11 cellular contexts compared by ENCODE assay signal in genomic region chr9:69809304-69809863, GRCh38. TPM values are rescaled to one million over a fixed set of nuclear protein-coding genes. Genes with fewer than 3 reads are reported as not detected.
DNase-seq lines count a peak whose midpoint lies in the region; ATAC-seq and TF ChIP-seq lines count a peak whose summit lies in the region.
"Had no signal": no experiment of that assay in that cellular context is flagged by ENCODE, and none has a peak within 500 bp of the region (broad histone marks: within the 10 kb centered on the region; RNA-seq: fewer than 3 reads in every experiment).

No MANE protein-coding gene starts in this region.

- peaks cover 4% of the 10 kb centered on the region; the same call in 2 of the 3 replicates for H3K4me1 Mint-ChIP-seq in GM23338

- H3K4me3 ChIP-seq in BJ (ENCODE audit: low read depth, low read length): no peak overlapping the region
- no peak overlapping the region for H3K4me3 ChIP-seq in GM23338
- H3K4me3 ChIP-seq in WERI-Rb-1 (ENCODE audit: low read depth, low read length): no peak overlapping the region
- no peak overlapping the region for H3K4me3 ChIP-seq in neuronal stem cell (ENCODE audit: low read length in 2 of 2)
- H3K4me3 ChIP-seq: prostate gland, suprapubic skin had no signal

- no peaks in the 10 kb centered on the region for H3K27me3 ChIP-seq in BJ (ENCODE audit: control insufficient read depth, insufficient read depth, low read length)
- no peaks in the 10 kb centered on the region for H3K27me3 ChIP-seq in GM23338 (ENCODE audit: insufficient read depth)
- no peaks in the 10 kb centered on the region for H3K27me3 ChIP-seq in WERI-Rb-1 (ENCODE audit: insufficient read depth, low read depth, severe bottlenecking)
- no peaks in the 10 kb centered on the region for H3K27me3 ChIP-seq in foreskin keratinocyte
- H3K27me3 ChIP-seq in neuronal stem cell (ENCODE audit: control insufficient read depth in 3 of 3, insufficient read depth in 3 of 3, low read depth in 1 of 3, low read length in 3 of 3): peaks cover 0 to 14% (median 0%) of the 10 kb centered on the region in 3 experiments
- H3K27me3 ChIP-seq: suprapubic skin had no signal

- WGBS in neuronal stem cell (ENCODE audit: extremely low coverage in 2 of 2, insufficient read length in 2 of 2, insufficient replicate concordance in 1 of 2), 2 donors: no CpG with 5 or more reads among the region's 8 CpGs

- H3K18ac ChIP-seq in neuronal stem cell (ENCODE audit: low read length): no peak overlapping the region

- H3K23ac ChIP-seq in neuronal stem cell (ENCODE audit: low read depth, low read length, poor library complexity): no peak overlapping the region

- no peaks in the 10 kb centered on the region for H3K4me1 ChIP-seq in GM23338 (ENCODE audit: insufficient read depth)
- H3K4me1 ChIP-seq in foreskin keratinocyte: no peaks in the 10 kb centered on the region
- H3K4me1 ChIP-seq in neuronal stem cell (ENCODE audit: control insufficient read depth in 2 of 2, insufficient read depth in 1 of 2, low read depth in 1 of 2, low read length in 2 of 2): no peaks in the 10 kb centered on the region
- H3K4me1 ChIP-seq: prostate gland had no signal

- no peaks in the 10 kb centered on the region for H3K9me3 Mint-ChIP-seq in GM23338

- H3K9me2 ChIP-seq in GM23338 (ENCODE audit: insufficient read depth): peaks cover 15% of the 10 kb centered on the region

- H4K20me1 ChIP-seq in GM23338 (replicated peaks; ENCODE audit: insufficient read depth): no peaks in the 10 kb centered on the region

- H3K79me2 ChIP-seq in GM23338 (replicated peaks; ENCODE audit: insufficient read depth): no peaks in the 10 kb centered on the region

- no peak overlapping the region for H3K9ac ChIP-seq in neuronal stem cell (ENCODE audit: low read depth, low read length, poor library complexity)

- ATAC-seq in GM23338 (peak; percentile 87), foreskin keratinocyte (peak; percentile 44), GM18870 (IDR thresholded peaks at IDR 0.05; ENCODE audit: unreplicated experiment) (no peak), GM21737 (IDR thresholded peaks at IDR 0.05; ENCODE audit: unreplicated experiment) (no peak)
- ATAC-seq: esophagus mucosa had no signal

- H3K4ac ChIP-seq in neuronal stem cell (ENCODE audit: low read length): no peak overlapping the region

- H3K27me3 Mint-ChIP-seq in GM23338 (ENCODE audit: insufficient read depth, low read depth, poor library complexity): no peaks in the 10 kb centered on the region

- H3K36me3 Mint-ChIP-seq in GM23338 (ENCODE audit: low read depth): no peaks in the 10 kb centered on the region

- no peak overlapping the region for H2AK5ac ChIP-seq in neuronal stem cell (ENCODE audit: low read depth, low read length)

- H2BK120ac ChIP-seq in neuronal stem cell (ENCODE audit: low read depth, low read length): no peak overlapping the region

- no peak overlapping the region for H3K27ac Mint-ChIP-seq in GM23338

- TF ChIP-seq CTCF in BJ (IDR thresholded peaks at IDR 0.05; ENCODE audit: insufficient read depth, low read depth, low read length) (peak; percentile 47; the same call in 1 of the 2 replicates), GM23338 (conservative IDR thresholded peaks at IDR 0.05; ENCODE audit: low read depth in 2 of 2) (peak; percentile 75 to 76), WERI-Rb-1 (IDR thresholded peaks at IDR 0.05; ENCODE audit: low read depth, low read length) (peak; percentile 38; the same call in 1 of the 2 replicates), foreskin keratinocyte (conservative IDR thresholded peaks at IDR 0.05) (peak; percentile 60)

- no peaks in the 10 kb centered on the region for H3K36me3 ChIP-seq in BJ (ENCODE audit: control insufficient read depth, insufficient read depth, low read length)
- no peaks in the 10 kb centered on the region for H3K36me3 ChIP-seq in GM23338 (ENCODE audit: insufficient read depth)
- no peaks in the 10 kb centered on the region for H3K36me3 ChIP-seq in WERI-Rb-1
- H3K36me3 ChIP-seq in neuronal stem cell (replicated peaks in 1 of 2; ENCODE audit: control insufficient read depth in 2 of 2, insufficient read depth in 2 of 2, low read length in 2 of 2): no peaks in the 10 kb centered on the region
- H3K36me3 ChIP-seq: prostate gland, suprapubic skin had no signal

- no peak overlapping the region for H3K14ac ChIP-seq in neuronal stem cell (ENCODE audit: low read length)

- H3K9me3 ChIP-seq in WERI-Rb-1 (ENCODE audit: severe bottlenecking) (no peaks in the 10 kb centered on the region), neuronal stem cell (replicated peaks in 1 of 2; ENCODE audit: control insufficient read depth in 2 of 2, insufficient read depth in 1 of 2, low read depth in 1 of 2, low read length in 2 of 2) (no peaks in the 10 kb centered on the region)
- H3K9me3 ChIP-seq: prostate gland, suprapubic skin had no signal

- H2BK15ac ChIP-seq in neuronal stem cell (ENCODE audit: low read length): no peak overlapping the region

- H3K4me2 ChIP-seq in GM23338 (no peak overlapping the region), neuronal stem cell (ENCODE audit: insufficient read depth, low read length, poor library complexity, severe bottlenecking) (no peak overlapping the region)

- H4K8ac ChIP-seq in neuronal stem cell (ENCODE audit: low read depth, low read length): no peak overlapping the region

- no peak overlapping the region for H2BK12ac ChIP-seq in neuronal stem cell (ENCODE audit: low read length)

- no peak overlapping the region for H4K91ac ChIP-seq in neuronal stem cell (ENCODE audit: low read depth, low read length, poor library complexity)

- H2BK5ac ChIP-seq in neuronal stem cell (ENCODE audit: low read length): no peak overlapping the region

- no peak overlapping the region for H3K4me3 Mint-ChIP-seq in GM23338

- H3F3A ChIP-seq in GM23338 (replicated peaks; ENCODE audit: low read depth): no peaks in the 10 kb centered on the region

- CTCF ChIA-PET in BJ (lab: Yijun Ruan, JAX): interaction anchor here (0.6 to 3.0 kb wide), 16 partner anchors 9 to 304 kb away, joined by 3 to 12 read pairs (median 4); no protein-coding TSS in a partner anchor

- DNase-seq in BJ (ENCODE audit: low read depth) (no peak), GM23338 (ENCODE audit: low spot score) (peak; percentile 83), WERI-Rb-1 (peak; percentile 31), foreskin keratinocyte (no peak), neuronal stem cell (ENCODE audit: low spot score) (no peak), HT-29 (ENCODE audit: low spot score) (no peak)

- H3K79me1 ChIP-seq in neuronal stem cell (ENCODE audit: low read depth, low read length): no peaks in the 10 kb centered on the region

- H2AFZ ChIP-seq in GM23338 (peak overlapping the region; percentile 81), neuronal stem cell (ENCODE audit: low read length) (no peak overlapping the region)

- H3K27ac ChIP-seq in GM23338 (ENCODE audit: low read depth): no peak overlapping the region
- no peak overlapping the region for H3K27ac ChIP-seq in WERI-Rb-1
- H3K27ac ChIP-seq in foreskin keratinocyte: no peak overlapping the region
- no peak overlapping the region for H3K27ac ChIP-seq in neuronal stem cell (replicated peaks; ENCODE audit: low read length)
- H3K27ac ChIP-seq: prostate gland, suprapubic skin had no signal

- POLR2A ChIA-PET in BJ (lab: Charles Lee): no interaction called here

TF ChIP-seq in GM23338, 12 proteins besides CTCF, POLR2A, EP300 and RAD21 (continues in another document):
- TF ChIP-seq ETS1 (IDR thresholded peaks at IDR 0.05) (no peak), POLR2AphosphoS5 (IDR thresholded peaks at IDR 0.05; ENCODE audit: low read depth) (no peak)

RNA-seq across cellular contexts. Expression of gene CFAP95, which starts 11.2 kb away (rescaled TPM):
- polyA plus RNA-seq in BJ (2011; rRNA removed) (0.13 and 0.20 TPM in 2 replicates), GM23338 (2016; fragmentation: Nextera tagmentation; extraction: Ambion mirVana) (82.5 and 88.6 TPM in 2 replicates), foreskin keratinocyte (0.26 TPM in 1 of 2 replicates, not detected in the other)
- polyA minus RNA-seq in BJ (2011; rRNA and poly(A)+ RNA removed): not detected in 2 replicates
- 48.6 and 69.1 TPM in 2 replicates for total RNA-seq in GM23338 (2014; rRNA removed; shearing (Covaris generic))
- not detected in 2 replicates for total RNA-seq in foreskin keratinocyte
- polyA plus RNA-seq in neuronal stem cell (2013, experiment 1 of 2): 0.18 TPM
- polyA plus RNA-seq in neuronal stem cell (2013, experiment 2 of 2): 0.18 TPM
- total RNA-seq in HT-29 (2014; rRNA removed; shearing (Covaris generic)): not detected in 2 replicates
- total RNA-seq: esophagus mucosa, suprapubic skin had no signal

RNA-seq across cellular contexts. Expression of gene PTAR1, which starts 49.6 kb away (rescaled TPM):
- polyA plus RNA-seq in BJ (2011; rRNA removed) (12.4 and 20.5 TPM in 2 replicates), GM23338 (2016; fragmentation: Nextera tagmentation; extraction: Ambion mirVana) (32.1 and 35.2 TPM in 2 replicates), foreskin keratinocyte (3.6 TPM in 2 replicates)
- polyA minus RNA-seq in BJ (2011; rRNA and poly(A)+ RNA removed): 31.8 and 39.1 TPM in 2 replicates
- 218 and 219 TPM in 2 replicates for total RNA-seq in GM23338 (2014; rRNA removed; shearing (Covaris generic))
- total RNA-seq in foreskin keratinocyte: 36.0 and 39.9 TPM in 2 replicates
- 31.6 TPM for polyA plus RNA-seq in neuronal stem cell (2013, experiment 1 of 2)
- 32.4 TPM for polyA plus RNA-seq in neuronal stem cell (2013, experiment 2 of 2)
- total RNA-seq in HT-29 (2014; rRNA removed; shearing (Covaris generic)): 19.5 and 32.2 TPM in 2 replicates

Comparison
In these comparisons a context has a peak if more than half of its experiments do, and no peak if none do; other contexts are left out.
1. DNase-seq: peak in GM23338 (single experiment) and WERI-Rb-1 (single experiment); none in BJ (single experiment), foreskin keratinocyte (0 of 2), neuronal stem cell (single experiment) and HT-29 (single experiment).
2. ATAC-seq: peak in GM23338 (single experiment) and foreskin keratinocyte (single experiment); none in GM18870 (single experiment) and GM21737 (single experiment).
3. RNA of gene CFAP95, which starts 11.2 kb away (total RNA-seq): 48.6 to 69.1 TPM in GM23338; not detected in foreskin keratinocyte and not detected in HT-29; every median in the first group is over 10 times any median in the second.
4. Peak in every context shown above with its lines, with median percentiles within 50 percentile points of each other: CTCF ChIP-seq.